Comparison of ENCODE assay signal across 26 cellular contexts in genomic region chr15:63793046-63793483, GRCh38.
"Had no signal": no experiment of that assay in that cellular context is flagged by ENCODE, and none has a peak within 500 bp of the region (broad histone marks: within the 10 kb centered on the region; RNA-seq: fewer than 3 reads in every experiment).

No MANE protein-coding gene starts in this region.

- H3K36me3 Mint-ChIP-seq: natural killer cell treated with Interleukin-12 subunit alpha and Interleukin-12 subunit beta and Interleukin-15 and Interleukin-18, amount 100 ng/mL, for 72 hours had no signal

- DNase-seq: activated CD4-positive, alpha-beta T cell treated with anti-CD3 and anti-CD28 coated beads for 36 hours; activated CD4-positive, CD25-positive, alpha-beta regulatory T cell; activated gamma-delta T cell; activated naive CD4-positive, alpha-beta T cell treated with anti-CD3 and anti-CD28 coated beads, Interleukin-2, amount 10 ng/mL, durations not matched to agents 7 days and 5 days; activated naive CD8-positive, alpha-beta T cell treated with anti-CD3 and anti-CD28 coated beads, Interleukin-2, amount 10 ng/mL, durations not matched to agents 7 days and 5 days; activated T-cell treated with anti-CD3 and anti-CD28 coated beads for 4 hours; effector memory CD8-positive, alpha-beta T cell; erythroblast; heart left ventricle; kidney glomerular epithelial cell; lower lobe of right lung; mesendoderm; posterior cingulate gyrus; right lobe of liver; stimulated activated CD4-positive, alpha-beta T cell treated with anti-CD3 and anti-CD28 coated beads, Interleukin-4, amount 100 ng/mL, for 24 hours; stimulated activated naive CD4-positive, alpha-beta T cell; T-helper 1 cell; tibial artery had no signal

- H3K27ac Mint-ChIP-seq: activated CD4-positive, alpha-beta T cell treated with anti-CD3 and anti-CD28 coated beads for 36 hours; activated naive CD4-positive, alpha-beta T cell treated with anti-CD3 and anti-CD28 coated beads, Interleukin-2, amount 10 ng/mL, durations not matched to agents 7 days and 5 days; activated naive CD8-positive, alpha-beta T cell treated with anti-CD3 and anti-CD28 coated beads, Interleukin-2, amount 10 ng/mL, durations not matched to agents 7 days and 5 days; activated T-helper 1 cell treated with anti-CD3 and anti-CD28 coated beads, Interleukin-12 subunit alpha, Interleukin-12 subunit beta, Interleukin-2, Interleukin-4 antibody, amounts not matched to agents 30 ng/mL and 10 ng/mL and 1 ng/mL, durations not matched to agents 14 hours and 24 hours and 36 hours; natural killer cell treated with Interleukin-12 subunit alpha and Interleukin-12 subunit beta and Interleukin-15 and Interleukin-18, amount 100 ng/mL, for 72 hours had no signal

- H3K27me3 Mint-ChIP-seq: activated CD4-positive, alpha-beta T cell treated with anti-CD3 and anti-CD28 coated beads for 36 hours; activated naive CD4-positive, alpha-beta T cell treated with anti-CD3 and anti-CD28 coated beads, Interleukin-2, amount 10 ng/mL, durations not matched to agents 7 days and 5 days; activated naive CD8-positive, alpha-beta T cell treated with anti-CD3 and anti-CD28 coated beads, Interleukin-2, amount 10 ng/mL, durations not matched to agents 7 days and 5 days; effector memory CD8-positive, alpha-beta T cell; natural killer cell treated with Interleukin-12 subunit alpha and Interleukin-12 subunit beta and Interleukin-15 and Interleukin-18, amount 100 ng/mL, for 72 hours had no signal

- H3K4me3 ChIP-seq: ascending aorta, coronary artery, heart left ventricle, lower lobe of right lung, right lobe of liver, skin epidermis, suprapubic skin, tibial artery had no signal

- H3K9me3 Mint-ChIP-seq: natural killer cell treated with Interleukin-12 subunit alpha and Interleukin-12 subunit beta and Interleukin-15 and Interleukin-18, amount 100 ng/mL, for 72 hours had no signal

- H3K9me3 ChIP-seq: lower lobe of right lung, right lobe of liver, suprapubic skin, tibial artery had no signal

- H3K27me3 ChIP-seq: ascending aorta, brain microvascular endothelial cell, heart left ventricle, right lobe of liver, suprapubic skin, tibial artery had no signal

- H3K27ac ChIP-seq: ascending aorta, brain microvascular endothelial cell, coronary artery, heart left ventricle, lower lobe of right lung, right lobe of liver, skin epidermis, suprapubic skin, tibial artery had no signal

- ATAC-seq: activated CD4-positive, alpha-beta T cell treated with anti-CD3 and anti-CD28 coated beads for 36 hours; effector memory CD8-positive, alpha-beta T cell; left lobe of liver; lower lobe of right lung; natural killer cell treated with Interleukin-12 subunit alpha and Interleukin-12 subunit beta and Interleukin-15 and Interleukin-18, amount 100 ng/mL, for 72 hours; right lobe of liver had no signal

- H3K4me1 ChIP-seq: ascending aorta, right lobe of liver had no signal

- H3K36me3 ChIP-seq: ascending aorta, brain microvascular endothelial cell, heart left ventricle, lower lobe of right lung, right lobe of liver, suprapubic skin, tibial artery had no signal

- H3K4me3 Mint-ChIP-seq: activated CD4-positive, alpha-beta T cell treated with anti-CD3 and anti-CD28 coated beads for 36 hours; activated naive CD4-positive, alpha-beta T cell treated with anti-CD3 and anti-CD28 coated beads, Interleukin-2, amount 10 ng/mL, durations not matched to agents 7 days and 5 days; activated naive CD8-positive, alpha-beta T cell treated with anti-CD3 and anti-CD28 coated beads, Interleukin-2, amount 10 ng/mL, durations not matched to agents 7 days and 5 days; activated T-helper 1 cell treated with anti-CD3 and anti-CD28 coated beads, Interleukin-12 subunit alpha, Interleukin-12 subunit beta, Interleukin-2, Interleukin-4 antibody, amounts not matched to agents 30 ng/mL and 10 ng/mL and 1 ng/mL, durations not matched to agents 14 hours and 24 hours and 36 hours; effector memory CD8-positive, alpha-beta T cell; natural killer cell treated with Interleukin-12 subunit alpha and Interleukin-12 subunit beta and Interleukin-15 and Interleukin-18, amount 100 ng/mL, for 72 hours had no signal
